ENCODE assay signal across 24 cellular contexts in the genomic region with DNA sequence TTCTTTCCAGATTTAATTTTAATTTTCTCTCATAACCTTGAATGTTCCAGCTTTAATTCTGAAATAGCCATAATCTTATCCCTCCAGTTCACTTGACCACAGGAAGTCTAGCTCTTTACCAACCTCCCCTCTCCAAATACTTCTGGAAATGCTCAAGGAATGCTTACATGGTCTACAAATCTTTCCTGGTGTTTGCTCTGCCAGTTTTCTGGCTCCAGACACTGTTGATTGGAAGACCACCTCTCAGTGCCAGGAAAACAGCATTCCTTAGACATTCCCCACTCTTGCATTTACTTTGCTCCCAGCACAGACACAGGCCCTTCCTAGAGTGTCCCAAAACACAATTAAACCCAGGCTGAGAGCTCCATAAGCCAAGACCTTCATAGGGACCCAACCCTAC.
DNase-seq lines count a peak whose midpoint lies in the region; ATAC-seq and TF ChIP-seq lines count a peak whose summit lies in the region.
"Had no signal": no experiment of that assay in that cellular context is flagged by ENCODE, and none has a peak within 500 bp of the region (broad histone marks: within the 10 kb centered on the region; RNA-seq: fewer than 3 reads in every experiment).

No MANE protein-coding gene starts in this region.

- peaks cover 5% of the 10 kb centered on the region for H3K4me1 ChIP-seq in IMR-90 (ENCODE audit: control insufficient read depth, insufficient read depth, low read length)
- H3K4me1 ChIP-seq: HAP-1, SJSA1 had no signal

- H3K18ac ChIP-seq in IMR-90 (ENCODE audit: low read depth, low read length), result no peak overlapping the region

- H3K4me1 Mint-ChIP-seq in osteocyte (ENCODE audit: unreplicated experiment), result peaks cover 36% of the 10 kb centered on the region

- DNase-seq in AG10803 (ENCODE audit: low read depth), result peak; percentile 66
- no peak for DNase-seq in IMR-90
- peak; percentile 16 for DNase-seq in fibroblast of pulmonary artery (ENCODE audit: low read depth)
- DNase-seq in osteocyte (ENCODE audit: extremely low spot score, unreplicated experiment), result no peak
- DNase-seq in HPDE6-E6E7 (ENCODE audit: extremely low spot score), result no peak
- no peak for DNase-seq in NCI-H2227 treated with DMSO at 0.1 percent for 48 hours (lab: John Stamatoyannopoulos, UW)
- no peak for DNase-seq in Right ventricle myocardium inferior (ENCODE audit: missing footprints)
- DNase-seq: CD4-positive, CD25-positive, alpha-beta regulatory T cell; DMS153; DND-41; HFFc6; Karpas-422; NCI-H1105 treated with DMSO at 0.1 percent for 48 hours; NCI-H146; NCI-H2029; NCI-H446 treated with DMSO at 0.1 percent for 48 hours; NCI-H526; PC-9; Right ventricle myocardium superior had no signal

- peaks cover 86% of the 10 kb centered on the region for H3K36me3 ChIP-seq in IMR-90 (ENCODE audit: control insufficient read depth, insufficient read depth, low read length)
- H3K36me3 ChIP-seq: BLaER1, HAP-1, SJSA1 had no signal

- TF ChIP-seq POLR2A in IMR-90 (IDR thresholded peaks at IDR 0.05; ENCODE audit: low read depth, low read length), result no peak

- H3K4me3 ChIP-seq in AG10803 (ENCODE audit: low read length) (no peak overlapping the region), IMR-90 (ENCODE audit: insufficient read depth, low read depth, low read length) (no peak overlapping the region), fibroblast of pulmonary artery (replicated peaks; ENCODE audit: low read depth, low read length) (no peak overlapping the region)
- H3K4me3 ChIP-seq: BLaER1, GM23338, HAP-1, PC-9, SJSA1 had no signal

- H3K36me3 Mint-ChIP-seq in osteocyte (ENCODE audit: unreplicated experiment), result peaks cover 85% of the 10 kb centered on the region

- H3K27ac Mint-ChIP-seq in osteocyte (ENCODE audit: unreplicated experiment), result peak overlapping the region; percentile 58
- H3K27ac Mint-ChIP-seq: CD4-positive, CD25-positive, alpha-beta regulatory T cell; GM23338; HFFc6 had no signal

- H4K91ac ChIP-seq in IMR-90 (ENCODE audit: insufficient read depth, low read depth, low read length), result no peak overlapping the region

- no peak overlapping the region for H2AFZ ChIP-seq in IMR-90 (replicated peaks; ENCODE audit: low read length, poor library complexity)
- H2AFZ ChIP-seq: GM23338, PC-9 had no signal

- TF ChIP-seq CTCF in AG10803 (conservative IDR thresholded peaks at IDR 0.05; ENCODE audit: low read length) (no peak), IMR-90 (conservative IDR thresholded peaks at IDR 0.05; ENCODE audit: low read depth, low read length) (no peak), fibroblast of pulmonary artery (IDR thresholded peaks at IDR 0.05; ENCODE audit: low read length, missing control alignments) (no peak), osteocyte (IDR thresholded peaks at IDR 0.05) (no peak)

- no peak for TF ChIP-seq RAD21 in IMR-90 (IDR thresholded peaks at IDR 0.05; ENCODE audit: low read length)

- no peaks in the 10 kb centered on the region for H3K27me3 Mint-ChIP-seq in osteocyte (ENCODE audit: unreplicated experiment)
- H3K27me3 Mint-ChIP-seq: CD4-positive, CD25-positive, alpha-beta regulatory T cell had no signal

- no peak overlapping the region for H2BK20ac ChIP-seq in IMR-90 (ENCODE audit: low read depth, low read length)

- H3K4me2 ChIP-seq in IMR-90 (ENCODE audit: low read depth, low read length), result no peak overlapping the region
- H3K4me2 ChIP-seq: BLaER1, GM23338, PC-9 had no signal

- H3K9ac ChIP-seq in IMR-90 (ENCODE audit: low read depth, low read length), result no peak overlapping the region
- H3K9ac ChIP-seq: BLaER1 had no signal

- H3K56ac ChIP-seq in IMR-90 (ENCODE audit: extremely low read depth, insufficient read depth, low read length), result no peak overlapping the region

- H2AK5ac ChIP-seq in IMR-90 (ENCODE audit: low read depth, low read length), result no peak overlapping the region

- H3K14ac ChIP-seq in IMR-90 (replicated peaks; ENCODE audit: low read depth, low read length), result no peak overlapping the region

- no peak overlapping the region for H4K5ac ChIP-seq in IMR-90 (ENCODE audit: low read depth, low read length)

- H3K79me1 ChIP-seq in IMR-90 (ENCODE audit: low read depth in 1 of 2, low read length in 2 of 2), result no peaks in the 10 kb centered on the region

- no peak overlapping the region for H3K4me3 Mint-ChIP-seq in osteocyte (ENCODE audit: unreplicated experiment)
- H3K4me3 Mint-ChIP-seq: CD4-positive, CD25-positive, alpha-beta regulatory T cell; GM23338; HFFc6 had no signal

- ATAC-seq in IMR-90 (ENCODE audit: low read depth) (no peak), Right ventricle myocardium inferior (no peak)
- ATAC-seq: GM23338 had no signal

- 0 out of 2 replicates have a peak, but pooled peaks cover 10% of the 10 kb centered on the region for H4K20me1 ChIP-seq in IMR-90 (ENCODE audit: insufficient read depth, low read length)
- H4K20me1 ChIP-seq: BLaER1 had no signal

- intact Hi-C loops in IMR-90 (cut with micrococcal nuclease), result no loop called here
- intact Hi-C loops in Right ventricle myocardium inferior (cut with DNase I), result no loop called here

- dilution Hi-C loops in IMR-90 (cut with HindIII; ENCODE audit: low sequenced_read_pairs, unreplicated experiment), result no loop called here

- no peak overlapping the region for H3K4ac ChIP-seq in IMR-90 (ENCODE audit: low read depth, low read length)

- H3K9me1 ChIP-seq in IMR-90 (ENCODE audit: insufficient read depth, low read length), result peaks cover 10% of the 10 kb centered on the region

- in situ Hi-C loops in IMR-90 (cut with MboI; ENCODE audit: low sequenced_read_pairs), result loop anchor here (5.0 kb wide), 1 partner anchor 49 kb away; no protein-coding TSS in a partner anchor

- no peaks in the 10 kb centered on the region for H3K9me3 ChIP-seq in IMR-90 (ENCODE audit: control insufficient read depth, insufficient read depth, low read length)
- H3K9me3 ChIP-seq: SJSA1 had no signal

- no peak overlapping the region for H2AK9ac ChIP-seq in IMR-90 (replicated peaks; ENCODE audit: low read depth, low read length, poor library complexity)

- POLR2A ChIA-PET in IMR-90 (lab: Charles Lee; ENCODE audit: unreplicated experiment), result interaction anchor here (0.6 kb wide), 1 partner anchor 114 kb away, joined by 5 read pairs; no protein-coding TSS in a partner anchor

- H2BK15ac ChIP-seq in IMR-90 (ENCODE audit: low read depth, low read length), result no peak overlapping the region

- H3K27ac ChIP-seq in IMR-90 (ENCODE audit: insufficient read depth, low read length), result no peak overlapping the region
- H3K27ac ChIP-seq: BLaER1, HL-60, PC-9, SJSA1 had no signal

- no peak overlapping the region for H2BK120ac ChIP-seq in IMR-90 (ENCODE audit: low read depth, low read length)

- H3K9me3 Mint-ChIP-seq in osteocyte (ENCODE audit: unreplicated experiment), result no peaks in the 10 kb centered on the region

- no peaks in the 10 kb centered on the region for H3K27me3 ChIP-seq in IMR-90 (ENCODE audit: control insufficient read depth, insufficient read depth, low read length)
- H3K27me3 ChIP-seq: BLaER1, SJSA1 had no signal

- BruUV-seq in IMR-90 (replicated peaks; lab: Mats Ljungman, UMichigan), result TSS peak; percentile 16

- CTCF ChIA-PET in IMR-90 (lab: Yijun Ruan, JAX), result interaction anchor here (0.9 to 1.1 kb wide), 2 partner anchors 15 to 79 kb away, joined by 3 to 4 read pairs; no protein-coding TSS in a partner anchor

- peak overlapping the region; percentile 32; the same call in 1 of the 2 replicates for H3K23ac ChIP-seq in IMR-90 (ENCODE audit: low read depth, low read length)

- H2BK5ac ChIP-seq in IMR-90 (ENCODE audit: low read depth, low read length, poor library complexity, severe bottlenecking), result no peak overlapping the region

- no peak overlapping the region for H4K8ac ChIP-seq in IMR-90 (ENCODE audit: low read depth in 2 of 2, low read length in 2 of 2)

TF ChIP-seq in IMR-90, 13 proteins besides CTCF, POLR2A, EP300 and RAD21:
- TF ChIP-seq RCOR1 (IDR thresholded peaks at IDR 0.05; ENCODE audit: insufficient replicate concordance, low read length) (no peak), MXI1 (IDR thresholded peaks at IDR 0.05; ENCODE audit: borderline replicate concordance, low read depth, low read length) (no peak), FOS (IDR thresholded peaks at IDR 0.05; ENCODE audit: low read depth, low read length) (no peak), RFX5 (IDR thresholded peaks at IDR 0.05; ENCODE audit: low read depth, low read length) (no peak), BHLHE40 (IDR thresholded peaks at IDR 0.05; ENCODE audit: low read depth, low read length) (no peak)
- TF ChIP-seq, protein P1, sequence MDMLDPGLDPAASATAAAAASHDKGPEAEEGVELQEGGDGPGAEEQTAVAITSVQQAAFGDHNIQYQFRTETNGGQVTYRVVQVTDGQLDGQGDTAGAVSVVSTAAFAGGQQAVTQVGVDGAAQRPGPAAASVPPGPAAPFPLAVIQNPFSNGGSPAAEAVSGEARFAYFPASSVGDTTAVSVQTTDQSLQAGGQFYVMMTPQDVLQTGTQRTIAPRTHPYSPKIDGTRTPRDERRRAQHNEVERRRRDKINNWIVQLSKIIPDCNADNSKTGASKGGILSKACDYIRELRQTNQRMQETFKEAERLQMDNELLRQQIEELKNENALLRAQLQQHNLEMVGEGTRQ (IDR thresholded peaks at IDR 0.05; ENCODE audit: low read depth, low read length), result no peak
- TF ChIP-seq, protein P2, sequence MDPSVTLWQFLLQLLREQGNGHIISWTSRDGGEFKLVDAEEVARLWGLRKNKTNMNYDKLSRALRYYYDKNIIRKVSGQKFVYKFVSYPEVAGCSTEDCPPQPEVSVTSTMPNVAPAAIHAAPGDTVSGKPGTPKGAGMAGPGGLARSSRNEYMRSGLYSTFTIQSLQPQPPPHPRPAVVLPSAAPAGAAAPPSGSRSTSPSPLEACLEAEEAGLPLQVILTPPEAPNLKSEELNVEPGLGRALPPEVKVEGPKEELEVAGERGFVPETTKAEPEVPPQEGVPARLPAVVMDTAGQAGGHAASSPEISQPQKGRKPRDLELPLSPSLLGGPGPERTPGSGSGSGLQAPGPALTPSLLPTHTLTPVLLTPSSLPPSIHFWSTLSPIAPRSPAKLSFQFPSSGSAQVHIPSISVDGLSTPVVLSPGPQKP (IDR thresholded peaks at IDR 0.05; ENCODE audit: borderline replicate concordance, low read depth, low read length), result no peak

Comparison
In these comparisons a context has a peak if more than half of its experiments do, and no peak if none do; other contexts are left out.
1. DNase-seq: peak in AG10803 (single experiment) and fibroblast of pulmonary artery (single experiment); none in IMR-90 (single experiment), osteocyte (single experiment), HPDE6-E6E7 (single experiment), NCI-H2227 treated with DMSO at 0.1 percent for 48 hours (single experiment) and Right ventricle myocardium inferior (single experiment).